Comparison of ENCODE assay signal across 11 cellular contexts in genomic region chr15:51387699-51388041, GRCh38. TPM values are rescaled to one million over a fixed set of nuclear protein-coding genes. Genes with fewer than 3 reads are reported as not detected.
"Had no signal": no experiment of that assay in that cellular context is flagged by ENCODE, and none has a peak within 500 bp of the region (broad histone marks: within the 10 kb centered on the region; RNA-seq: fewer than 3 reads in every experiment).

No MANE protein-coding gene starts in this region.

- H3K9ac ChIP-seq: GM23248 had no signal

- DNase-seq: GM23248, GOT3, H9, HCEC 1CT, HFFc6, KBM-7 had no signal

- H3K4me3 ChIP-seq: GM23248 had no signal

- H3K27ac ChIP-seq: GM23248, HL-60 had no signal

- FAIRE-seq: H54, HepG2 had no signal

- H2AFZ ChIP-seq: GM23248 had no signal

- ATAC-seq: HepG2 had no signal

RNA-seq across cellular contexts. Expression of gene GLDN, which starts 46.2 kb away (rescaled TPM):
- total RNA-seq: HFFc6, HT1080 had no signal
- polyA plus RNA-seq: IgD-negative memory B cell had no signal

RNA-seq across cellular contexts. Expression of gene CYP19A1, which starts 49.3 kb away (rescaled TPM):
- total RNA-seq: H9, HT1080 had no signal
- polyA plus RNA-seq: IgD-negative memory B cell had no signal
